In the genomic region with DNA sequence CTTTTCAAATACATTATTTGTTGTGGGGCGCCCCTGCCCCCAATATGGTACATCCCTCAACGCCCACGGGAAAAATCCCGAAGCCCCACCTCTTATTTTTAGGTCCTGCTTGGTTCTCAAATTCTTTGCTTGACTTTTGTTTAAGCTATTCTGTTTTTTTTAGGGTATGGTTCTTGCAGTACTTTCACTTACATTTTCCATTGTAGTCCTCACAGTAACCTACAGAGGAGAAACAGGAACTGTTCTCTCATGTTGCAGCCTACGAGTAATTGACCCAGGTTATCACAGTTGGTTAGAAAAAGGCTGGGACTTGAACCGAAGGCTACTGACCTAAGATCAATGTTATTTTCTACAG, we compare ENCODE assay signal across 8 cellular contexts. TPM values are rescaled to one million over a fixed set of nuclear protein-coding genes. Genes with fewer than 3 reads are reported as not detected.
DNase-seq lines count a peak whose midpoint lies in the region; ATAC-seq, FAIRE-seq and TF ChIP-seq lines count a peak whose summit lies in the region.

No MANE protein-coding gene starts in this region.

- FAIRE-seq in astrocyte (lab: Jason Lieb, UNC) (peak; percentile 65), keratinocyte (lab: Jason Lieb, UNC) (peak; percentile 67)

- peaks cover 10% of the 10 kb centered on the region for H4K20me1 ChIP-seq in astrocyte (ENCODE audit: insufficient read depth, low read length)
- no peaks in the 10 kb centered on the region for H4K20me1 ChIP-seq in keratinocyte (ENCODE audit: control insufficient read depth, extremely low read depth, insufficient read depth, low read length)

- no peaks in the 10 kb centered on the region for H3K36me3 ChIP-seq in astrocyte (ENCODE audit: insufficient read depth, low read length)
- peaks cover 0 to 6% of the 10 kb centered on the region in 2 experiments for H3K36me3 ChIP-seq in keratinocyte (ENCODE audit: control insufficient read depth in 2 of 2, extremely low read depth in 1 of 2, insufficient read depth in 2 of 2, low read length in 2 of 2)

- in situ Hi-C loops in GM13977 (cut with MboI; ENCODE audit: low pct_unique_long_range_greater_than_20kb, low sequenced_read_pairs, unreplicated experiment) = no loop called here

- H3K4me3 Mint-ChIP-seq in astrocyte (ENCODE audit: unreplicated experiment) = peak overlapping the region; percentile 95

- dilution Hi-C loops in keratinocyte (cut with MboI; ENCODE audit: extremely low pct_ligation_motif_present, low sequenced_read_pairs) = no loop called here

- H3K9ac ChIP-seq in astrocyte (ENCODE audit: low read length) (peak overlapping the region; percentile 96), keratinocyte (ENCODE audit: control insufficient read depth, extremely low read depth, insufficient read depth, low read length) (peak overlapping the region; percentile 88)

- H3K9me3 ChIP-seq in astrocyte (ENCODE audit: insufficient read depth, low read depth, low read length) = no peaks in the 10 kb centered on the region
- H3K9me3 ChIP-seq in keratinocyte (ENCODE audit: control insufficient read depth, low read depth, low read length) = no peaks in the 10 kb centered on the region

- H3K27me3 ChIP-seq in astrocyte (ENCODE audit: insufficient read depth, low read length) (no peaks in the 10 kb centered on the region), keratinocyte (ENCODE audit: control insufficient read depth, extremely low read depth, insufficient read depth, low read length) (no peaks in the 10 kb centered on the region)

- H3K4me1 Mint-ChIP-seq in astrocyte (ENCODE audit: low read depth, unreplicated experiment) = peaks cover 5% of the 10 kb centered on the region

- H3K27ac ChIP-seq in 22Rv1 (peak overlapping the region; percentile 75), astrocyte (ENCODE audit: low read depth, low read length) (peak overlapping the region; percentile 96), keratinocyte (ENCODE audit: control insufficient read depth, insufficient read depth, low read length) (peak overlapping the region; percentile 92), substantia nigra (ENCODE audit: low read depth, low read length, poor library complexity, severe bottlenecking) (peak overlapping the region; percentile 96)

- H3K4me1 ChIP-seq in astrocyte (ENCODE audit: insufficient read depth, low read length) (no peaks in the 10 kb centered on the region), keratinocyte (ENCODE audit: control insufficient read depth, extremely low read depth, insufficient read depth, low read length) (peaks cover 13% of the 10 kb centered on the region)

- H3K79me2 ChIP-seq in astrocyte (ENCODE audit: insufficient read depth, low read length) (peaks cover 23% of the 10 kb centered on the region), keratinocyte (ENCODE audit: control insufficient read depth, insufficient read depth, low read length) (peaks cover 27% of the 10 kb centered on the region)

- H3K4me3 ChIP-seq in astrocyte (ENCODE audit: insufficient read depth, low read depth, low read length) (peak overlapping the region; percentile 81), keratinocyte (ENCODE audit: control insufficient read depth in 2 of 3, extremely low read depth in 1 of 3, insufficient read depth in 2 of 3, low read depth in 1 of 3, low read length in 3 of 3) (peak overlapping the region; percentile 55 to 91 (median 88))

- no peaks in the 10 kb centered on the region for H3K9me3 Mint-ChIP-seq in astrocyte (ENCODE audit: unreplicated experiment)

- DNase-seq in GM13977 (ENCODE audit: low spot score) (peak; percentile 75), NCI-H1417 treated with DMSO at 0.1 percent for 48 hours (lab: John Stamatoyannopoulos, UW) (peak; percentile 47), astrocyte (ENCODE audit: low read depth) (no peak), keratinocyte (ENCODE audit: low read depth, low spot score) (no peak), substantia nigra (lab: John Stamatoyannopoulos, UW) (peak in 11 of 49 donors; percentile 39 to 83 (median 64)), erythroblast (lab: John Stamatoyannopoulos, UW) (no peak)

- ATAC-seq in HG02759 (IDR thresholded peaks at IDR 0.05; ENCODE audit: unreplicated experiment) = peak; percentile 62

- H3K27me3 Mint-ChIP-seq in astrocyte (ENCODE audit: low read depth, unreplicated experiment) = no peaks in the 10 kb centered on the region

- TF ChIP-seq POLR2A in erythroblast (IDR thresholded peaks at IDR 0.05; ENCODE audit: low read length) = no peak

- H3K9me1 ChIP-seq in keratinocyte (ENCODE audit: control insufficient read depth, extremely low read depth, insufficient read depth, low read length) = no peaks in the 10 kb centered on the region

- peaks cover 5% of the 10 kb centered on the region for H3K36me3 Mint-ChIP-seq in astrocyte (ENCODE audit: low read depth, unreplicated experiment)

- peak overlapping the region; percentile 99 for H3K27ac Mint-ChIP-seq in astrocyte (ENCODE audit: unreplicated experiment)

- peak overlapping the region; percentile 99 for H2AFZ ChIP-seq in astrocyte (ENCODE audit: low read depth, low read length)
- H2AFZ ChIP-seq in keratinocyte (ENCODE audit: control insufficient read depth, low read length) = peak overlapping the region; percentile 92

- H3K4me2 ChIP-seq in astrocyte (ENCODE audit: low read length) (peak overlapping the region; percentile 90), keratinocyte (ENCODE audit: control insufficient read depth, extremely low read depth, insufficient read depth, low read depth, low read length) (peak overlapping the region; percentile 84)

- TF ChIP-seq CTCF in 22Rv1 (IDR thresholded peaks at IDR 0.05) = no peak
- TF ChIP-seq CTCF in GM13977 (IDR thresholded peaks at IDR 0.05; ENCODE audit: extremely low read depth, insufficient read depth, missing control alignments) = no peak
- TF ChIP-seq CTCF in astrocyte (IDR thresholded peaks at IDR 0.05; ENCODE audit: insufficient read depth, low read depth, low read length) = no peak
- TF ChIP-seq CTCF in keratinocyte (optimal IDR thresholded peaks at IDR 0.05 in 1 of 3, IDR thresholded peaks at IDR 0.05 in 1 of 3, conservative IDR thresholded peaks at IDR 0.05 in 1 of 3; ENCODE audit: extremely low read depth in 1 of 3, insufficient read depth in 2 of 3, low read length in 3 of 3) = no peak

RNA-seq across cellular contexts. Expression of gene C21orf91, which starts 0.7 kb away (rescaled TPM):
- total RNA-seq in astrocyte = 31.9 and 33.6 TPM in 2 replicates
- 13.6 to 28.2 TPM (median 18.7 TPM) in 3 replicates for polyA plus RNA-seq in keratinocyte
- polyA plus RNA-seq in keratinocyte (2011; ENCODE audit: low read depth) = 17.3 TPM
- 9.3 and 26.4 TPM in 2 replicates for polyA plus RNA-seq in keratinocyte (2011; cell fraction: cytosol; rRNA removed)
- polyA plus RNA-seq in keratinocyte (2011; cell fraction: nucleus; rRNA removed) = 9.6 and 15.5 TPM in 2 replicates
- polyA plus RNA-seq in keratinocyte (2012; ENCODE audit: low replicate concordance) = 13.6 and 24.2 TPM in 2 replicates
- polyA minus RNA-seq in keratinocyte = 3.9 to 42.6 TPM (median 20.6 TPM) in 3 replicates
- polyA minus RNA-seq in keratinocyte (2011; cell fraction: cytosol; rRNA and poly(A)+ RNA removed) = 16.3 TPM
- 6.6 and 17.8 TPM in 2 replicates for polyA minus RNA-seq in keratinocyte (2011; cell fraction: nucleus; rRNA and poly(A)+ RNA removed)

Comparison
In these comparisons a context has a peak if more than half of its experiments do, and no peak if none do; other contexts are left out.
1. DNase-seq: peak in GM13977 (single experiment) and NCI-H1417 treated with DMSO at 0.1 percent for 48 hours (single experiment); none in astrocyte (single experiment), keratinocyte (single experiment) and erythroblast (0 of 2).
2. Peak in every context shown above with its lines, with median percentiles within 50 percentile points of each other: H3K27ac ChIP-seq.